ENCODE assay signal across 1 cellular context in the genomic region with DNA sequence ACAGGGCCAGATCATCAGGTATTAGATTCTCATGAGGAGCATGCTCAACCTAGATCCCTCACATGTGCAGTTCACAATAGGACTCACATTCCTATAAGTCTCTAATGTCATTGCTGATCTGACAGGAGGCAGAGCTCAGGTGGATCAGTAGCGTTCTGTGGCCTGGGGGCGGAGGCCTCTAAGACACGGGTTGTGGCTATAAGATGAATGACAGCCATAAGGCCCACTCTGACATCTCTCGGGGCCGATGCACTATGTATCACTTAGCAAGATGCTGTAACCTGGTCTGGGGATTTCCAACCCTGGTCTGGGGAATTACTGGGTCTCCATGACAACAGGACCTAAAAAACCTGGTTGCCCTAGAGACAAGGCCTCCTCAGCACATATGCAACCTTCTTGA.
TF ChIP-seq lines count a peak whose summit lies in the region.

No MANE protein-coding gene starts in this region.

TF ChIP-seq in K562, 482 proteins besides CTCF, POLR2A, EP300 and RAD21 (continued from another document):
- TF ChIP-seq RFX1 (IDR thresholded peaks at IDR 0.05) (peak; percentile 53), TFAM (CRISPR knock-in tag; conservative IDR thresholded peaks at IDR 0.05) (no peak)
